In genomic region chr5:45491368-45491767, GRCh38 we compare ENCODE assay signal across 16 cellular contexts.
DNase-seq lines count a peak whose midpoint lies in the region; ATAC-seq, FAIRE-seq and TF ChIP-seq lines count a peak whose summit lies in the region.
"Had no signal": no experiment of that assay in that cellular context is flagged by ENCODE, and none has a peak within 500 bp of the region (broad histone marks: within the 10 kb centered on the region; RNA-seq: fewer than 3 reads in every experiment).

No MANE protein-coding gene starts in this region.

- H3K27ac ChIP-seq in liver (ENCODE audit: low read depth in 1 of 2, low read length in 2 of 2) (no peak overlapping the region), HepG2 (ENCODE audit: extremely low read length, insufficient read depth, low read length) (no peak overlapping the region), hepatocyte (no peak overlapping the region)
- no peak overlapping the region for H3K27ac ChIP-seq in CD8-positive, alpha-beta memory T cell (ENCODE audit: low read depth, low read length)
- H3K27ac ChIP-seq: BLaER1 treated with 17β-estradiol and CSF1 and Interleukin-3, amounts not matched to agents 10 nM and 100 nM had no signal

- POLR2A ChIA-PET in HepG2 (lab: Yijun Ruan, JAX), result no interaction called here
- POLR2A ChIA-PET in CD8-positive, alpha-beta memory T cell (lab: Charles Lee), result no interaction called here

- CTCF ChIA-PET in HepG2 (lab: Yijun Ruan, JAX; ENCODE audit: low intra/inter-chr PET ratio, low total read pairs), result no interaction called here
- CTCF ChIA-PET in CD8-positive, alpha-beta memory T cell (lab: Charles Lee), result no interaction called here

- no peaks in the 10 kb centered on the region for H3K4me1 Mint-ChIP-seq in CD8-positive, alpha-beta memory T cell

- no peak for FAIRE-seq in HepG2 (lab: Jason Lieb, UNC)

- H3K4me3 ChIP-seq in liver (ENCODE audit: low read depth in 1 of 3, low read length in 3 of 3) (no peak overlapping the region), HepG2 (replicated peaks in 1 of 3; ENCODE audit: insufficient read depth in 1 of 3, low read depth in 2 of 3, low read length in 3 of 3) (no peak overlapping the region), hepatocyte (no peak overlapping the region), mucosa of descending colon (no peak overlapping the region)
- H3K4me3 ChIP-seq in CD8-positive, alpha-beta memory T cell (ENCODE audit: low read length), result no peak overlapping the region
- H3K4me3 ChIP-seq: BLaER1 treated with 17β-estradiol and CSF1 and Interleukin-3, amounts not matched to agents 10 nM and 100 nM had no signal

- H3K4me2 ChIP-seq in HepG2 (ENCODE audit: low read depth, low read length) (no peak overlapping the region), hepatocyte (no peak overlapping the region)
- H3K4me2 ChIP-seq: BLaER1 treated with 17β-estradiol and CSF1 and Interleukin-3, amounts not matched to agents 10 nM and 100 nM had no signal

- H4K20me1 ChIP-seq in HepG2 (ENCODE audit: insufficient read depth, low read length) (no peaks in the 10 kb centered on the region), hepatocyte (ENCODE audit: insufficient read depth, poor library complexity, severe bottlenecking) (no peaks in the 10 kb centered on the region)
- H4K20me1 ChIP-seq: BLaER1 treated with 17β-estradiol and CSF1 and Interleukin-3, amounts not matched to agents 10 nM and 100 nM had no signal

- H3K9me2 ChIP-seq in hepatocyte (replicated peaks; ENCODE audit: insufficient read depth), result no peaks in the 10 kb centered on the region

- H3K36me3 ChIP-seq in liver (ENCODE audit: control insufficient read depth in 4 of 4, insufficient read depth in 3 of 4, low read depth in 1 of 4, low read length in 3 of 4) (no peaks in the 10 kb centered on the region), HepG2 (replicated peaks in 1 of 2; ENCODE audit: control insufficient read depth in 1 of 2, insufficient read depth in 2 of 2, low read length in 2 of 2) (no peaks in the 10 kb centered on the region), hepatocyte (replicated peaks; ENCODE audit: insufficient read depth, low read depth) (no peaks in the 10 kb centered on the region), mucosa of descending colon (ENCODE audit: low read depth) (no peaks in the 10 kb centered on the region)
- no peaks in the 10 kb centered on the region for H3K36me3 ChIP-seq in CD8-positive, alpha-beta memory T cell (ENCODE audit: insufficient read depth, low read length)
- H3K36me3 ChIP-seq: BLaER1 treated with 17β-estradiol and CSF1 and Interleukin-3, amounts not matched to agents 10 nM and 100 nM had no signal

- no peaks in the 10 kb centered on the region for H3K36me3 Mint-ChIP-seq in CD8-positive, alpha-beta memory T cell

- intact Hi-C loops in HepG2 (cut with micrococcal nuclease; ENCODE audit: unreplicated experiment) (no loop called here), mucosa of descending colon (cut with DNase I, micrococcal nuclease) (no loop called here)

- H3K27ac Mint-ChIP-seq in CD8-positive, alpha-beta memory T cell, result no peak overlapping the region

- DNase-seq in HepG2 (ENCODE audit: low spot score) (no peak), hepatocyte (ENCODE audit: low spot score) (peak; percentile 10), mucosa of descending colon (no peak), DMS153 (lab: John Stamatoyannopoulos, UW) (no peak), NCI-H187 (lab: John Stamatoyannopoulos, UW) (no peak)
- no peak for DNase-seq in CD8-positive, alpha-beta memory T cell
- DNase-seq: H7, IMR-90, Karpas-422, NCI-H1417, NCI-H2081, NCI-H748 treated with DMSO at 0.1 percent for 48 hours had no signal

- in situ Hi-C loops in HepG2 (cut with HindIII; ENCODE audit: extremely low pct_ligation_motif_present, low pct_unique_long_range_greater_than_20kb), result no loop called here

- H3K4me1 ChIP-seq in liver (ENCODE audit: control insufficient read depth in 4 of 4, insufficient read depth in 4 of 4, low read length in 3 of 4) (peaks cover 2 to 6% (median 4%) of the 10 kb centered on the region in 4 donors), HepG2 (ENCODE audit: insufficient read depth, low read length) (no peaks in the 10 kb centered on the region), hepatocyte (ENCODE audit: insufficient read depth) (no peaks in the 10 kb centered on the region), mucosa of descending colon (ENCODE audit: low read depth) (no peaks in the 10 kb centered on the region)
- no peaks in the 10 kb centered on the region for H3K4me1 ChIP-seq in CD8-positive, alpha-beta memory T cell (ENCODE audit: insufficient read depth, low read length)
- H3K4me1 ChIP-seq: BLaER1 treated with 17β-estradiol and CSF1 and Interleukin-3, amounts not matched to agents 10 nM and 100 nM had no signal

- TF ChIP-seq EP300 in HepG2 (IDR thresholded peaks at IDR 0.05; ENCODE audit: low read depth in 2 of 2, low read length in 2 of 2) (no peak), HepG2 (CRISPR knock-in tag; IDR thresholded peaks at IDR 0.05; ENCODE audit: borderline replicate concordance) (no peak)

- TF ChIP-seq POLR2A in HepG2 (IDR thresholded peaks at IDR 0.05; ENCODE audit: insufficient read depth in 1 of 2, low read depth in 2 of 2, low read length in 2 of 2), result no peak

- TF ChIP-seq RAD21 in liver (IDR thresholded peaks at IDR 0.05), result peak in 1 of 2 donors; percentile 13
- no peak for TF ChIP-seq RAD21 in HepG2 (CRISPR knock-in tag; IDR thresholded peaks at IDR 0.05)

- no peaks in the 10 kb centered on the region for H3K9me3 ChIP-seq in liver (ENCODE audit: control insufficient read depth in 4 of 4, low read length in 3 of 4)
- H3K9me3 ChIP-seq in HepG2 (ENCODE audit: low read length), result peaks cover 18% of the 10 kb centered on the region
- no peaks in the 10 kb centered on the region for H3K9me3 ChIP-seq in hepatocyte (ENCODE audit: low read depth)
- H3K9me3 ChIP-seq in mucosa of descending colon, result no peaks in the 10 kb centered on the region
- no peaks in the 10 kb centered on the region for H3K9me3 ChIP-seq in CD8-positive, alpha-beta memory T cell (ENCODE audit: low read length)
- H3K9me3 ChIP-seq: BLaER1 treated with 17β-estradiol and CSF1 and Interleukin-3, amounts not matched to agents 10 nM and 100 nM had no signal

- H3K79me2 ChIP-seq in HepG2 (ENCODE audit: insufficient read depth, low read length) (no peaks in the 10 kb centered on the region), hepatocyte (no peaks in the 10 kb centered on the region)

- TF ChIP-seq CTCF in liver (IDR thresholded peaks at IDR 0.05; ENCODE audit: low read depth, low read length, missing input control) (no peak), HepG2 (CRISPR knock-in tag; IDR thresholded peaks at IDR 0.05) (no peak), hepatocyte (IDR thresholded peaks at IDR 0.05; ENCODE audit: poor library complexity) (no peak), mucosa of descending colon (IDR thresholded peaks at IDR 0.05) (no peak)

- ATAC-seq in HepG2, result no peak
- peak; percentile 95 for ATAC-seq in mucosa of descending colon
- ATAC-seq in GM19467 (IDR thresholded peaks at IDR 0.05; ENCODE audit: unreplicated experiment), result no peak
- ATAC-seq: Right ventricle myocardium inferior had no signal

- peaks cover 4 to 20% (median 7%) of the 10 kb centered on the region in 5 donors for H3K9me3 Mint-ChIP-seq in CD8-positive, alpha-beta memory T cell

- H3K27me3 ChIP-seq in liver (ENCODE audit: control insufficient read depth in 4 of 4, insufficient read depth in 4 of 4, low read length in 3 of 4) (no peaks in the 10 kb centered on the region), HepG2 (ENCODE audit: control insufficient read depth in 1 of 2, insufficient read depth in 2 of 2, low read length in 2 of 2) (no peaks in the 10 kb centered on the region), hepatocyte (no peaks in the 10 kb centered on the region)
- H3K27me3 ChIP-seq in CD8-positive, alpha-beta memory T cell (ENCODE audit: insufficient read depth, low read length, poor library complexity, severe bottlenecking), result no peaks in the 10 kb centered on the region
- H3K27me3 ChIP-seq: BLaER1 treated with 17β-estradiol and CSF1 and Interleukin-3, amounts not matched to agents 10 nM and 100 nM had no signal

- BruUV-seq in HepG2 (replicated peaks; lab: Mats Ljungman, UMichigan), result no TSS peak

- no peak overlapping the region for H3K4me3 Mint-ChIP-seq in CD8-positive, alpha-beta memory T cell

- H2AFZ ChIP-seq in HepG2 (ENCODE audit: low read length), result no peak overlapping the region
- H2AFZ ChIP-seq in hepatocyte, result no peak overlapping the region

- no peaks in the 10 kb centered on the region for H3K27me3 Mint-ChIP-seq in CD8-positive, alpha-beta memory T cell

- WGBS in liver, result 31% methylated on average over 3 of the region's 3 CpGs
- WGBS in HepG2 (ENCODE audit: low lambda C conversion rate), result 31% methylated on average over 3 of the region's 3 CpGs
- 74% methylated on average over 3 of the region's 3 CpGs for WGBS in hepatocyte (ENCODE audit: low lambda C conversion rate, missing lambda C conversion rate)

- H3K9ac ChIP-seq in liver (ENCODE audit: low read depth in 1 of 2, low read length in 2 of 2) (no peak overlapping the region), HepG2 (ENCODE audit: insufficient read depth, low read depth, low read length) (no peak overlapping the region)
- H3K9ac ChIP-seq: BLaER1 treated with 17β-estradiol and CSF1 and Interleukin-3, amounts not matched to agents 10 nM and 100 nM had no signal

TF ChIP-seq in liver, 16 proteins besides CTCF, POLR2A, EP300 and RAD21 (continues in another document):
- TF ChIP-seq YY1 (IDR thresholded peaks at IDR 0.05) (peak; percentile 21), HNF4G (IDR thresholded peaks at IDR 0.05) (no peak), RXRA (IDR thresholded peaks at IDR 0.05) (peak; percentile 18 to 36), HNF4A (conservative IDR thresholded peaks at IDR 0.05) (peak in 1 of 2 donors; percentile 43), SP1 (IDR thresholded peaks at IDR 0.05) (peak; percentile 28)

TF ChIP-seq in HepG2, 621 proteins besides CTCF, POLR2A, EP300 and RAD21:
- no peak for TF ChIP-seq FOXP1 (IDR thresholded peaks at IDR 0.05)
- no peak for TF ChIP-seq FOXP1 (CRISPR knock-in tag; IDR thresholded peaks at IDR 0.05)
- no peak for TF ChIP-seq SALL2 (CRISPR knock-in tag; IDR thresholded peaks at IDR 0.05)
- TF ChIP-seq ZFP37 (CRISPR knock-in tag; IDR thresholded peaks at IDR 0.05; ENCODE audit: borderline replicate concordance), result no peak
- no peak for TF ChIP-seq RORA (CRISPR knock-in tag; IDR thresholded peaks at IDR 0.05)
- no peak for TF ChIP-seq DBP (CRISPR knock-in tag; IDR thresholded peaks at IDR 0.05; ENCODE audit: not compliant biosample characterization)
